In genomic region chr11:67452141-67452952, GRCh38 we compare ENCODE assay signal across 15 cellular contexts. TPM values are rescaled to one million over a fixed set of nuclear protein-coding genes. Genes with fewer than 3 reads are reported as not detected.
DNase-seq lines count a peak whose midpoint lies in the region; ATAC-seq and TF ChIP-seq lines count a peak whose summit lies in the region.
"Had no signal": no experiment of that assay in that cellular context is flagged by ENCODE, and none has a peak within 500 bp of the region (broad histone marks: within the 10 kb centered on the region; RNA-seq: fewer than 3 reads in every experiment).

GPR152 (minus strand) TSS chr11:67452729; CDS start chr11:67452724, 5 bp downstream.

- peak within 1 kb of the TSS; percentile 49 for H3K27ac Mint-ChIP-seq in activated naive CD4-positive, alpha-beta T cell treated with anti-CD3 and anti-CD28 coated beads, Interleukin-2, amount 10 ng/mL, durations not matched to agents 7 days and 5 days
- H3K27ac Mint-ChIP-seq: activated CD4-positive, alpha-beta T cell treated with anti-CD3 and anti-CD28 coated beads, Interleukin-2, amount 10 ng/mL, durations not matched to agents 7 days and 5 days; activated naive CD8-positive, alpha-beta T cell had no signal

- TF ChIP-seq EP300 in stomach (IDR thresholded peaks at IDR 0.05) (no peak), esophagus muscularis mucosa (IDR thresholded peaks at IDR 0.05) (no peak)

- H3K4me3 Mint-ChIP-seq in activated naive CD4-positive, alpha-beta T cell treated with anti-CD3 and anti-CD28 coated beads, Interleukin-2, amount 10 ng/mL, durations not matched to agents 7 days and 5 days: no peak within 1 kb of the TSS
- H3K4me3 Mint-ChIP-seq: activated CD4-positive, alpha-beta T cell treated with anti-CD3 and anti-CD28 coated beads, Interleukin-2, amount 10 ng/mL, durations not matched to agents 7 days and 5 days; activated naive CD8-positive, alpha-beta T cell had no signal

- peaks cover 0 to 15% (median 10%) of the 10 kb centered on the region in 4 donors for H3K4me1 ChIP-seq in stomach
- no peaks in the 10 kb centered on the region for H3K4me1 ChIP-seq in esophagus muscularis mucosa

- H3K36me3 ChIP-seq in stomach (no peaks in the 10 kb centered on the region), esophagus muscularis mucosa (no peaks in the 10 kb centered on the region)
- H3K36me3 ChIP-seq: SJSA1 had no signal

- H3K4me1 Mint-ChIP-seq in activated naive CD4-positive, alpha-beta T cell treated with anti-CD3 and anti-CD28 coated beads, Interleukin-2, amount 10 ng/mL, durations not matched to agents 7 days and 5 days: peaks cover 19% of the 10 kb centered on the region

- peaks cover 2% of the 10 kb centered on the region for H3K36me3 Mint-ChIP-seq in activated naive CD4-positive, alpha-beta T cell treated with anti-CD3 and anti-CD28 coated beads, Interleukin-2, amount 10 ng/mL, durations not matched to agents 7 days and 5 days
- H3K36me3 Mint-ChIP-seq: activated naive CD8-positive, alpha-beta T cell had no signal

- CTCF ChIA-PET in activated naive CD4-positive, alpha-beta T cell treated with anti-CD3 and anti-CD28 coated beads, Interleukin-2, amount 10 ng/mL, durations not matched to agents 7 days and 5 days (lab: Charles Lee): no interaction called here

- TF ChIP-seq POLR2A in stomach (IDR thresholded peaks at IDR 0.05): no peak
- TF ChIP-seq POLR2A in esophagus muscularis mucosa (IDR thresholded peaks at IDR 0.05; ENCODE audit: low read depth): no peak

- TF ChIP-seq CTCF in VCaP (conservative IDR thresholded peaks at IDR 0.05) (peak; percentile 32; the same call in 1 of the 2 replicates), stomach (IDR thresholded peaks at IDR 0.05) (peak in 3 of 7 experiments; percentile 13 to 27 (median 25)), esophagus muscularis mucosa (IDR thresholded peaks at IDR 0.05) (no peak)

- H3K4me3 ChIP-seq in stomach (peak within 1 kb of the TSS in 3 of 4 donors; percentile 2 to 25 (median 22)), esophagus muscularis mucosa (peak within 1 kb of the TSS in 1 of 4 donors; percentile 32)
- H3K4me3 ChIP-seq: SJSA1 had no signal

- intact Hi-C loops in stomach (cut with DNase I; ENCODE audit: low total_unique reads): no loop called here
- intact Hi-C loops in esophagus muscularis mucosa (cut with DNase I): no loop called here

- H3K27me3 ChIP-seq in stomach (no peaks in the 10 kb centered on the region), esophagus muscularis mucosa (no peaks in the 10 kb centered on the region)
- H3K27me3 ChIP-seq: SJSA1 had no signal

- WGBS in stomach, 5 donors: 46 to 70% (median 56%) methylated on average over 13 to 33 of the region's 33 CpGs
- 80% methylated on average over 23 of the region's 33 CpGs for WGBS in esophagus muscularis mucosa

- H3K27ac ChIP-seq in VCaP (peak within 1 kb of the TSS; percentile 72), stomach (peak within 1 kb of the TSS; percentile 35 to 80 (median 64)), esophagus muscularis mucosa (replicated peaks in 1 of 4) (peak within 1 kb of the TSS in 2 of 4 donors; percentile 40)
- H3K27ac ChIP-seq: SJSA1 had no signal

- ATAC-seq in left lobe of liver: peak; percentile 12
- ATAC-seq in HG03280 (IDR thresholded peaks at IDR 0.05; ENCODE audit: unreplicated experiment): no peak

- H3K27me3 Mint-ChIP-seq in activated naive CD4-positive, alpha-beta T cell treated with anti-CD3 and anti-CD28 coated beads, Interleukin-2, amount 10 ng/mL, durations not matched to agents 7 days and 5 days: peaks cover 51% of the 10 kb centered on the region
- H3K27me3 Mint-ChIP-seq: activated naive CD8-positive, alpha-beta T cell had no signal

- H3K9me3 ChIP-seq in stomach (no peaks in the 10 kb centered on the region), esophagus muscularis mucosa (no peaks in the 10 kb centered on the region)
- H3K9me3 ChIP-seq: SJSA1 had no signal

- no peaks in the 10 kb centered on the region for H3K9me3 Mint-ChIP-seq in activated naive CD4-positive, alpha-beta T cell treated with anti-CD3 and anti-CD28 coated beads, Interleukin-2, amount 10 ng/mL, durations not matched to agents 7 days and 5 days
- H3K9me3 Mint-ChIP-seq: activated CD4-positive, alpha-beta T cell treated with anti-CD3 and anti-CD28 coated beads, Interleukin-2, amount 10 ng/mL, durations not matched to agents 7 days and 5 days had no signal

- DNase-seq in activated naive CD4-positive, alpha-beta T cell treated with anti-CD3 and anti-CD28 coated beads, Interleukin-2, amount 10 ng/mL, durations not matched to agents 7 days and 5 days: no peak
- no peak for DNase-seq in activated naive CD4-positive, alpha-beta T cell (lab: John Stamatoyannopoulos, UW)
- DNase-seq in left lobe of liver (ENCODE audit: low spot score) (no peak), stomach (peak; percentile 81), esophagus muscularis mucosa (ENCODE audit: extremely low spot score) (no peak), NCI-H748 treated with DMSO at 0.1 percent for 48 hours (lab: John Stamatoyannopoulos, UW) (no peak)
- DNase-seq: activated CD4-positive, alpha-beta T cell treated with anti-CD3 and anti-CD28 coated beads, Interleukin-2, amount 10 ng/mL, durations not matched to agents 7 days and 5 days; glutamatergic neuron; midbrain; NCI-H2227 treated with DMSO at 0.1 percent for 48 hours had no signal

RNA-seq across cellular contexts. Expression of gene GPR152, which starts in this region (rescaled TPM):
- total RNA-seq in left lobe of liver: not detected
- not detected for total RNA-seq in stomach
- polyA plus RNA-seq in stomach: not detected
- total RNA-seq in esophagus muscularis mucosa: not detected
- total RNA-seq: A673; activated CD4-positive, alpha-beta T cell treated with anti-CD3 and anti-CD28 coated beads, Interleukin-2, amount 10 ng/mL, durations not matched to agents 7 days and 5 days; SJSA1 had no signal

Comparison
In these comparisons a context has a peak if more than half of its experiments do, and no peak if none do; other contexts are left out.
1. Peak in ATAC-seq in left lobe of liver; RNA of the gene not detected or under 1 TPM.
2. Peak in DNase-seq, H3K4me3 ChIP-seq and H3K27ac ChIP-seq in stomach; RNA of the gene not detected or under 1 TPM.